In the genomic region with DNA sequence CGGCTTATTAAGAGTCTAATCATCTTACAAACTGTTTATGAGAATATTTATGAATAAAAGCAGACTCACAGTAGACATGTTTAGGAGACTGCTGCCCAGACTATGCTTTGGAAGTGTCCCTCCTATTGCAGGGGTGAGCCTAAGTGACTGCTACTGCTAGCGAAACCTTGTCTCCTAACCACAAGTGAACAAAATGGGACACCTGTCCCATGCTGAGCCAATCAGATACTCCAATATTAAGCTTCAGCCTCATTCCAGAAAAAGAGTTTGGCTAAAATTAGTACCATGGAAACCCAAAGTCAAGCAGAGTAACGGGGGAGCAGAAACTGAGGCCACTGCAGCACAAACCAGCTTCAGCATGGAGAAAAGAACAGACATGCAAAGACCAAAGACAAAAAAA, we compare ENCODE assay signal across 1 cellular context.
TF ChIP-seq lines count a peak whose summit lies in the region.

No MANE protein-coding gene starts in this region.

TF ChIP-seq in WTC11, 78 proteins besides CTCF, POLR2A, EP300 and RAD21:
- no peak for TF ChIP-seq NFATC4 (CRISPR knock-in tag; IDR thresholded peaks at IDR 0.05)
- TF ChIP-seq, protein P1, sequence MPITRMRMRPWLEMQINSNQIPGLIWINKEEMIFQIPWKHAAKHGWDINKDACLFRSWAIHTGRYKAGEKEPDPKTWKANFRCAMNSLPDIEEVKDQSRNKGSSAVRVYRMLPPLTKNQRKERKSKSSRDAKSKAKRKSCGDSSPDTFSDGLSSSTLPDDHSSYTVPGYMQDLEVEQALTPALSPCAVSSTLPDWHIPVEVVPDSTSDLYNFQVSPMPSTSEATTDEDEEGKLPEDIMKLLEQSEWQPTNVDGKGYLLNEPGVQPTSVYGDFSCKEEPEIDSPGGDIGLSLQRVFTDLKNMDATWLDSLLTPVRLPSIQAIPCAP (CRISPR knock-in tag; IDR thresholded peaks at IDR 0.05), result no peak
- no peak for TF ChIP-seq ZNF219 (CRISPR knock-in tag; IDR thresholded peaks at IDR 0.05; ENCODE audit: borderline replicate concordance)
- no peak for TF ChIP-seq MYBL2 (CRISPR knock-in tag; IDR thresholded peaks at IDR 0.05)
- TF ChIP-seq SMAD4 (CRISPR knock-in tag; IDR thresholded peaks at IDR 0.05), result no peak
- no peak for TF ChIP-seq ZNF671 (CRISPR knock-in tag; IDR thresholded peaks at IDR 0.05)
- TF ChIP-seq, protein P2, sequence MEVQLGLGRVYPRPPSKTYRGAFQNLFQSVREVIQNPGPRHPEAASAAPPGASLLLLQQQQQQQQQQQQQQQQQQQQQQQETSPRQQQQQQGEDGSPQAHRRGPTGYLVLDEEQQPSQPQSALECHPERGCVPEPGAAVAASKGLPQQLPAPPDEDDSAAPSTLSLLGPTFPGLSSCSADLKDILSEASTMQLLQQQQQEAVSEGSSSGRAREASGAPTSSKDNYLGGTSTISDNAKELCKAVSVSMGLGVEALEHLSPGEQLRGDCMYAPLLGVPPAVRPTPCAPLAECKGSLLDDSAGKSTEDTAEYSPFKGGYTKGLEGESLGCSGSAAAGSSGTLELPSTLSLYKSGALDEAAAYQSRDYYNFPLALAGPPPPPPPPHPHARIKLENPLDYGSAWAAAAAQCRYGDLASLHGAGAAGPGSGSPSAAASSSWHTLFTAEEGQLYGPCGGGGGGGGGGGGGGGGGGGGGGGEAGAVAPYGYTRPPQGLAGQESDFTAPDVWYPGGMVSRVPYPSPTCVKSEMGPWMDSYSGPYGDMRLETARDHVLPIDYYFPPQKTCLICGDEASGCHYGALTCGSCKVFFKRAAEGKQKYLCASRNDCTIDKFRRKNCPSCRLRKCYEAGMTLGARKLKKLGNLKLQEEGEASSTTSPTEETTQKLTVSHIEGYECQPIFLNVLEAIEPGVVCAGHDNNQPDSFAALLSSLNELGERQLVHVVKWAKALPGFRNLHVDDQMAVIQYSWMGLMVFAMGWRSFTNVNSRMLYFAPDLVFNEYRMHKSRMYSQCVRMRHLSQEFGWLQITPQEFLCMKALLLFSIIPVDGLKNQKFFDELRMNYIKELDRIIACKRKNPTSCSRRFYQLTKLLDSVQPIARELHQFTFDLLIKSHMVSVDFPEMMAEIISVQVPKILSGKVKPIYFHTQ (CRISPR knock-in tag; IDR thresholded peaks at IDR 0.05), result no peak
- TF ChIP-seq SOX15 (CRISPR knock-in tag; IDR thresholded peaks at IDR 0.05), result no peak
